ENCODE assay signal across 8 cellular contexts in the genomic region with DNA sequence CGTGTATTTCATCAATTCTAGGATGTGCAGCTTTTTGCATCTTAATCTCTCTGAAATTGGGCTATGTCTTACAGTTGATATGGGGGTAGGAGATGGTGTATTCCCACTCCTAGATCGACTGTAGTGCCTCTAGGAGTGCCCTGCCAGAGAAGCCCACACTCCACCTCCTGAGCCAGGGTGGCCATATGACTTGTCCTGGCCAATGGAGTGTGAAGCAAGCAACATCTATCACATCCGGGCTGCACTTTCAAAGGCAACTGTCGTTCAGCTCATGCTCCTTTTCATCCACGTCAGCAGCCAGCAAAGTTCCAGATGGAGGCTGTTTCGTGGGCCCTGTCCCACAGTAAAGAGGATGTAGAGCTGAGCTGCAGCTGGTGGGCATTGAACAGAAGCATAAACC.
DNase-seq lines count a peak whose midpoint lies in the region; ATAC-seq and TF ChIP-seq lines count a peak whose summit lies in the region.

No MANE protein-coding gene starts in this region.

- H2AFZ ChIP-seq in Loucy (ENCODE audit: low read length): peak overlapping the region; percentile 78

- no peaks in the 10 kb centered on the region for H3K27me3 ChIP-seq in Loucy (ENCODE audit: insufficient read depth, low read length, poor library complexity, severe bottlenecking)
- H3K27me3 ChIP-seq in left ventricle myocardium inferior (ENCODE audit: low read depth): no peaks in the 10 kb centered on the region
- no peaks in the 10 kb centered on the region for H3K27me3 ChIP-seq in prostate gland (replicated peaks; ENCODE audit: insufficient read depth)
- no peaks in the 10 kb centered on the region for H3K27me3 ChIP-seq in adrenal gland

- H3K4me1 ChIP-seq in Loucy (ENCODE audit: insufficient read depth, low read length, poor library complexity, severe bottlenecking): peaks cover 9% of the 10 kb centered on the region
- H3K4me1 ChIP-seq in left ventricle myocardium inferior: peaks cover 8% of the 10 kb centered on the region
- no peaks in the 10 kb centered on the region for H3K4me1 ChIP-seq in prostate gland (replicated peaks)
- peaks cover 0 to 17% of the 10 kb centered on the region in 2 donors for H3K4me1 ChIP-seq in adrenal gland (replicated peaks in 1 of 2)

- TF ChIP-seq CTCF in Loucy (conservative IDR thresholded peaks at IDR 0.05; ENCODE audit: low read length) (no peak), left ventricle myocardium inferior (IDR thresholded peaks at IDR 0.05; ENCODE audit: borderline replicate concordance) (no peak), prostate gland (IDR thresholded peaks at IDR 0.05) (no peak), adrenal gland (IDR thresholded peaks at IDR 0.05) (no peak)

- no peaks in the 10 kb centered on the region for H3K9me3 ChIP-seq in Loucy (ENCODE audit: insufficient read depth, low read depth, low read length)
- H3K9me3 ChIP-seq in left ventricle myocardium inferior (replicated peaks): no peaks in the 10 kb centered on the region
- H3K9me3 ChIP-seq in prostate gland: no peaks in the 10 kb centered on the region
- no peaks in the 10 kb centered on the region for H3K9me3 ChIP-seq in adrenal gland (replicated peaks in 1 of 3)

- TF ChIP-seq POLR2A in prostate gland (IDR thresholded peaks at IDR 0.05) (no peak), adrenal gland (IDR thresholded peaks at IDR 0.05) (no peak)

- H3K79me2 ChIP-seq in Loucy (ENCODE audit: insufficient read depth, low read length): no peaks in the 10 kb centered on the region

- peak; percentile 89 for ATAC-seq in GM18511 (IDR thresholded peaks at IDR 0.05; ENCODE audit: unreplicated experiment)
- ATAC-seq in GM21737 (IDR thresholded peaks at IDR 0.05; ENCODE audit: unreplicated experiment): peak; percentile 88

- no peak for DNase-seq in left ventricle myocardium inferior
- no peak for DNase-seq in prostate gland (ENCODE audit: low spot score)
- DNase-seq in adrenal gland: no peak
- no peak for DNase-seq in NCI-H2171 (lab: John Stamatoyannopoulos, UW)
- DNase-seq in NCI-H1694 treated with DMSO at 0.1 percent for 48 hours (lab: John Stamatoyannopoulos, UW): no peak

- H3K36me3 ChIP-seq in Loucy (ENCODE audit: insufficient read depth, low read length): no peaks in the 10 kb centered on the region
- no peaks in the 10 kb centered on the region for H3K36me3 ChIP-seq in left ventricle myocardium inferior
- H3K36me3 ChIP-seq in prostate gland: no peaks in the 10 kb centered on the region
- no peaks in the 10 kb centered on the region for H3K36me3 ChIP-seq in adrenal gland (replicated peaks in 1 of 2)

- peak overlapping the region; percentile 8 for H3K4me2 ChIP-seq in Loucy (ENCODE audit: low read depth, low read length, poor library complexity, severe bottlenecking)

- no peaks in the 10 kb centered on the region for H3K9me2 ChIP-seq in Loucy (replicated peaks; ENCODE audit: low read depth, low read length)

- H3K4me3 ChIP-seq in Loucy (ENCODE audit: low read length, poor library complexity, severe bottlenecking) (no peak overlapping the region), left ventricle myocardium inferior (no peak overlapping the region), prostate gland (no peak overlapping the region), adrenal gland (no peak overlapping the region)

- WGBS in prostate gland: 75% methylated on average over 6 of the region's 6 CpGs
- WGBS in adrenal gland, 4 donors: 72 to 76% (median 73%) methylated on average over 5 to 6 of the region's 6 CpGs

- H3F3A ChIP-seq in Loucy (ENCODE audit: low read depth): no peaks in the 10 kb centered on the region

- no peaks in the 10 kb centered on the region for H4K20me1 ChIP-seq in Loucy (ENCODE audit: insufficient read depth, low read length, poor library complexity, severe bottlenecking)

- peak overlapping the region; percentile 6 for H3K27ac ChIP-seq in left ventricle myocardium inferior (replicated peaks)
- H3K27ac ChIP-seq in prostate gland: no peak overlapping the region
- H3K27ac ChIP-seq in adrenal gland: no peak overlapping the region

- H3K9ac ChIP-seq in Loucy (ENCODE audit: low read depth, low read length, poor library complexity, severe bottlenecking): no peak overlapping the region

- intact Hi-C loops in left ventricle myocardium inferior (cut with micrococcal nuclease): no loop called here
- intact Hi-C loops in prostate gland (cut with DNase I): no loop called here
- intact Hi-C loops in adrenal gland (cut with DNase I): no loop called here
